21 cellular contexts compared by ENCODE assay signal in the genomic region with DNA sequence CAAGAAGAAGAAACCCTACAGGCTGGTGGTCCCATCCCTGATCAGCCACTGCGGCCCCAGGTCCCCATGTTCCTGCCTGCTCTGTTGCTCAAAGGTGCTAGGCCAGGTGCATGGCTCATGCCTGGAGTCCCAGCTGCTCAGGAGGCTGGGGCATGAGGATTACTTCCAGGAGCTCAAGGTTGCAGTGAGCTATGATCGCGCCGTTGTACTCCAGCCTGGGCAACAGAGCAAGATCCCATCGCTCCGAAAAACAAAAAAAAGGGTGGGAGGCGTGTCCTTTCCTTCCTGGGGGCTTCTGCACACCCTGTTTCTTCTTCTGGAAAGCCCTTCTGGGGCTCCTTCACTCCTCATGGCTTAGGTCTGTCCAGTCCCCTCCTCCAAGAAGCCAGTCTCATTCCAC. TPM values are rescaled to one million over a fixed set of nuclear protein-coding genes. Genes with fewer than 3 reads are reported as not detected.
DNase-seq lines count a peak whose midpoint lies in the region; ATAC-seq and TF ChIP-seq lines count a peak whose summit lies in the region.
"Had no signal": no experiment of that assay in that cellular context is flagged by ENCODE, and none has a peak within 500 bp of the region (broad histone marks: within the 10 kb centered on the region; RNA-seq: fewer than 3 reads in every experiment).

No MANE protein-coding gene starts in this region.

- H3K36me3 ChIP-seq in A673 (ENCODE audit: insufficient read depth, low read length, poor library complexity, severe bottlenecking) (no peaks in the 10 kb centered on the region), NT2/D1 (ENCODE audit: insufficient read depth, insufficient read length, low read length) (peaks cover 42% of the 10 kb centered on the region), neural progenitor cell (no peaks in the 10 kb centered on the region), lower lobe of right lung (peaks cover 14% of the 10 kb centered on the region)

- CTCF ChIA-PET in A673 (lab: Charles Lee), result interaction anchor here (0.5 to 0.6 kb wide), 3 partner anchors 8 to 386 kb away, joined by 3 to 6 read pairs (median 4); no protein-coding TSS in a partner anchor
- CTCF ChIA-PET in T-cell (lab: Charles Lee), result no interaction called here

- H3F3A ChIP-seq in neural progenitor cell (ENCODE audit: low read depth), result no peaks in the 10 kb centered on the region

- peak overlapping the region; percentile 52 to 53 for H3K27ac Mint-ChIP-seq in effector memory CD8-positive, alpha-beta T cell
- H3K27ac Mint-ChIP-seq in neural progenitor cell (peak overlapping the region; percentile 90), T-cell (no peak overlapping the region)
- H3K27ac Mint-ChIP-seq: B cell had no signal

- TF ChIP-seq CTCF in A673 (conservative IDR thresholded peaks at IDR 0.05; ENCODE audit: low read depth, low read length), result no peak
- no peak for TF ChIP-seq CTCF in neural progenitor cell (IDR thresholded peaks at IDR 0.05)
- TF ChIP-seq CTCF in lower lobe of right lung (IDR thresholded peaks at IDR 0.05), result no peak

- peak overlapping the region; percentile 26 for H3K9ac ChIP-seq in NT2/D1 (ENCODE audit: insufficient read length, low read depth)
- no peak overlapping the region for H3K9ac ChIP-seq in neural progenitor cell

- intact Hi-C loops in A673 (cut with micrococcal nuclease; ENCODE audit: unreplicated experiment), result loop anchor here (5.0 to 10.0 kb wide), 2 partner anchors 205 to 542 kb away; no protein-coding TSS in a partner anchor
- intact Hi-C loops in lower lobe of right lung (cut with DNase I), result no loop called here

- H3K27ac ChIP-seq in A673 (ENCODE audit: low read depth, low read length, poor library complexity, severe bottlenecking), result peak overlapping the region; percentile 39
- no peak overlapping the region for H3K27ac ChIP-seq in neural progenitor cell
- H3K27ac ChIP-seq in lower lobe of right lung, result no peak overlapping the region

- ATAC-seq in effector memory CD8-positive, alpha-beta T cell (replicated peaks), result no peak
- no peak for ATAC-seq in lower lobe of right lung
- ATAC-seq in T-cell (replicated peaks in 1 of 4), result no peak
- no peak for ATAC-seq in GM21526 (IDR thresholded peaks at IDR 0.05; ENCODE audit: low FRiP score, unreplicated experiment)

- H3K4me2 ChIP-seq in neural progenitor cell, result no peak overlapping the region

- DNase-seq in A673 (ENCODE audit: low spot score) (no peak), NT2/D1 (ENCODE audit: low read depth, low spot score) (no peak), neural progenitor cell (ENCODE audit: low spot score) (no peak), lower lobe of right lung (no peak), T-cell (no peak), NCI-H2107 (lab: John Stamatoyannopoulos, UW) (no peak)
- no peak for DNase-seq in effector memory CD8-positive, alpha-beta T cell
- DNase-seq: 8988T; CD4-positive, alpha-beta memory T cell; DMS53; EL; H7; NCI-H1105 treated with DMSO at 0.1 percent for 48 hours; NCI-H1694; NCI-H2081 treated with DMSO at 0.1 percent for 48 hours; NCI-H774; OCI-M1 had no signal

- no peak overlapping the region for H3K4me3 Mint-ChIP-seq in effector memory CD8-positive, alpha-beta T cell
- H3K4me3 Mint-ChIP-seq in neural progenitor cell, result no peak overlapping the region
- no peak overlapping the region for H3K4me3 Mint-ChIP-seq in T-cell
- H3K4me3 Mint-ChIP-seq: B cell had no signal

- peaks cover 8 to 9% of the 10 kb centered on the region in 2 donors for H3K4me1 Mint-ChIP-seq in effector memory CD8-positive, alpha-beta T cell (ENCODE audit: low read depth in 2 of 2)
- H3K4me1 Mint-ChIP-seq in neural progenitor cell (peaks cover 34% of the 10 kb centered on the region), T-cell (peaks cover 7 to 10% (median 9%) of the 10 kb centered on the region in 3 donors)

- H3K27me3 Mint-ChIP-seq in effector memory CD8-positive, alpha-beta T cell, result no peaks in the 10 kb centered on the region
- H3K27me3 Mint-ChIP-seq in neural progenitor cell (ENCODE audit: insufficient read depth, low read depth) (peaks cover 8% of the 10 kb centered on the region), T-cell (no peaks in the 10 kb centered on the region)
- H3K27me3 Mint-ChIP-seq: B cell; CD4-positive, alpha-beta memory T cell had no signal

- no peak overlapping the region for H3K4me3 ChIP-seq in A673 (ENCODE audit: low read depth, low read length, poor library complexity, severe bottlenecking)
- no peak overlapping the region for H3K4me3 ChIP-seq in NT2/D1 (ENCODE audit: insufficient read length, low read depth)
- H3K4me3 ChIP-seq in neural progenitor cell, result no peak overlapping the region
- no peak overlapping the region for H3K4me3 ChIP-seq in lower lobe of right lung

- no peaks in the 10 kb centered on the region for H3K9me3 Mint-ChIP-seq in effector memory CD8-positive, alpha-beta T cell
- H3K9me3 Mint-ChIP-seq in neural progenitor cell (no peaks in the 10 kb centered on the region), T-cell (no peaks in the 10 kb centered on the region)

- no peaks in the 10 kb centered on the region for H3K79me2 ChIP-seq in neural progenitor cell (ENCODE audit: low read depth)

- no TSS peak for BruUV-seq in A673 (replicated peaks; lab: Mats Ljungman, UMichigan)

- H4K20me1 ChIP-seq in neural progenitor cell (ENCODE audit: low read depth), result no peaks in the 10 kb centered on the region

- H2AFZ ChIP-seq in neural progenitor cell (replicated peaks), result no peak overlapping the region

- H3K36me3 Mint-ChIP-seq in effector memory CD8-positive, alpha-beta T cell (ENCODE audit: insufficient read depth), result peaks cover 26% of the 10 kb centered on the region
- H3K36me3 Mint-ChIP-seq in neural progenitor cell, result no peaks in the 10 kb centered on the region
- H3K36me3 Mint-ChIP-seq in T-cell, result no peaks in the 10 kb centered on the region

- H3K27me3 ChIP-seq in A673 (replicated peaks; ENCODE audit: insufficient read depth, low read depth, low read length, poor library complexity) (no peaks in the 10 kb centered on the region), NT2/D1 (ENCODE audit: insufficient read depth, insufficient read length) (no peaks in the 10 kb centered on the region), neural progenitor cell (no peaks in the 10 kb centered on the region), lower lobe of right lung (ENCODE audit: low read depth) (no peaks in the 10 kb centered on the region)

- POLR2A ChIA-PET in A673 (lab: Charles Lee; ENCODE audit: low non-redundant PET), result interaction anchor here (0.7 kb wide), 1 partner anchor 139 kb away, joined by 3 read pairs; no protein-coding TSS in a partner anchor
- POLR2A ChIA-PET in T-cell (lab: Charles Lee), result no interaction called here

- H3K4me1 ChIP-seq in A673 (ENCODE audit: insufficient read depth, low read length, poor library complexity, severe bottlenecking) (peaks cover 9% of the 10 kb centered on the region), NT2/D1 (ENCODE audit: insufficient read depth, insufficient read length) (peaks cover 5% of the 10 kb centered on the region), neural progenitor cell (peaks cover 4% of the 10 kb centered on the region), lower lobe of right lung (peaks cover 5% of the 10 kb centered on the region)

- H3K9me3 ChIP-seq in A673 (ENCODE audit: low read depth, low read length, poor library complexity, severe bottlenecking) (no peaks in the 10 kb centered on the region), NT2/D1 (ENCODE audit: insufficient read depth, low read length) (no peaks in the 10 kb centered on the region), neural progenitor cell (ENCODE audit: low read depth) (no peaks in the 10 kb centered on the region), lower lobe of right lung (no peaks in the 10 kb centered on the region)

RNA-seq across cellular contexts. Expression of gene TINCR, which starts 11.9 kb away (rescaled TPM):
- 0.34 and 0.90 TPM in 2 replicates for total RNA-seq in A673 (2021)
- total RNA-seq in neural progenitor cell (ENCODE audit: low replicate concordance), result 1.8 and 3.5 TPM in 2 replicates
- total RNA-seq in lower lobe of right lung, result 3.9 TPM
- 1 to 10 TPM in 4 of 5 donors, under 1 TPM in 1; 0.66 to 2.7 (median 1.9) TPM for total RNA-seq in T-cell
- total RNA-seq: NCI-H460, Right ventricle myocardium superior had no signal

RNA-seq across cellular contexts. Expression of gene SAFB2, which starts 42.9 kb away (rescaled TPM):
- total RNA-seq in A673 (2021) (124 and 153 TPM in 2 replicates), neural progenitor cell (ENCODE audit: low replicate concordance) (45.2 and 53.3 TPM in 2 replicates), lower lobe of right lung (81.8 TPM), T-cell (100 to 1,000 TPM; 222 to 253 (median 237) TPM)

RNA-seq across cellular contexts. Expression of gene SAFB, which starts 43.2 kb away (rescaled TPM):
- total RNA-seq in A673 (2021) (158 and 171 TPM in 2 replicates), neural progenitor cell (ENCODE audit: low replicate concordance) (57.9 and 89.2 TPM in 2 replicates), lower lobe of right lung (87.1 TPM), T-cell (100 to 1,000 TPM; 164 to 203 (median 195) TPM)

Comparison
In these comparisons a context has a peak if more than half of its experiments do, and no peak if none do; other contexts are left out.
1. H3K27ac Mint-ChIP-seq: peak in effector memory CD8-positive, alpha-beta T cell (2 of 2) and neural progenitor cell (single experiment); none in T-cell (0 of 2).